ENCODE assay signal across 22 cellular contexts in the genomic region with DNA sequence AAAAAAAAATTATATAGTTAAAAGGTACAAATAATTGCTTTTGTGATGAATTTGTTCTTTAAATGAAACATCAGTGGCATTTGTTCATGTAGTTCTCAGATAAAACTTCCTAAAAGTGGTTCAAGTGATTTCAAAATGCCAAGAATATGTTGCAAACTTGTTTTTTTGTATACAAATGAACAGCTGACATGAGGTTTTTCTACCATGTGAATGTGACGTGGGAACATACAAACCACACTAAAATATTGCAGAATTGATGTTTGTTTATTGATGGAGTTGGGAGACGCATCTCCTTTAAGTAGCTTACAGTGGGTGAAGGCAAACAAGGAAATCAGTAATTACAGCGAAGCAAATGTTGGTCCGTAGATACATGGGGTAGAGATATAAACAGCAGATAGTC.
"Had no signal": no experiment of that assay in that cellular context is flagged by ENCODE, and none has a peak within 500 bp of the region (broad histone marks: within the 10 kb centered on the region; RNA-seq: fewer than 3 reads in every experiment).

No MANE protein-coding gene starts in this region.

- ATAC-seq: activated CD8-positive, alpha-beta memory T cell treated with anti-CD3 and anti-CD28 coated beads, Interleukin-2, amount 10 ng/mL, durations not matched to agents 7 days and 5 days; activated CD8-positive, alpha-beta T cell treated with anti-CD3 and anti-CD28 coated beads for 36 hours; gastrocnemius medialis; heart left ventricle; left cardiac atrium; mucosa of descending colon; sciatic nerve; stimulated activated naive CD8-positive, alpha-beta T cell treated with anti-CD3 and anti-CD28 coated beads, Interleukin-15, Interleukin-2, amounts not matched to agents 100 U/mL and 50 U/mL, for 24 hours; T-cell had no signal

- H3K4me3 ChIP-seq: adrenal gland, colonic mucosa, esophagus muscularis mucosa, gastrocnemius medialis, heart left ventricle, mucosa of descending colon, upper lobe of right lung had no signal

- H3K4me1 ChIP-seq: adrenal gland, colonic mucosa, esophagus muscularis mucosa, gastrocnemius medialis, upper lobe of right lung had no signal

- H3K27ac Mint-ChIP-seq: activated CD4-positive, alpha-beta T cell treated with anti-CD3 and anti-CD28 coated beads, Interleukin-2, amount 10 ng/mL, durations not matched to agents 7 days and 5 days; activated CD8-positive, alpha-beta memory T cell treated with anti-CD3 and anti-CD28 coated beads, Interleukin-2, amount 10 ng/mL, durations not matched to agents 7 days and 5 days; activated CD8-positive, alpha-beta T cell treated with anti-CD3 and anti-CD28 coated beads for 36 hours; activated naive CD8-positive, alpha-beta T cell; activated T-helper 1 cell treated with anti-CD3 and anti-CD28 coated beads, Interleukin-12 subunit alpha, Interleukin-12 subunit beta, Interleukin-2, Interleukin-4 antibody, amounts not matched to agents 30 ng/mL and 10 ng/mL and 1 ng/mL, durations not matched to agents 14 hours and 24 hours and 36 hours; T-cell; T-helper 2 cell treated with Interferon-gamma antibody and Interleukin-4, amounts not matched to agents 5 μg/mL and 100 μg/mL, for 36 hours had no signal

- H3K4me1 Mint-ChIP-seq: activated CD4-positive, alpha-beta T cell treated with anti-CD3 and anti-CD28 coated beads, Interleukin-2, amount 10 ng/mL, durations not matched to agents 7 days and 5 days; activated CD8-positive, alpha-beta memory T cell treated with anti-CD3 and anti-CD28 coated beads, Interleukin-2, amount 10 ng/mL, durations not matched to agents 7 days and 5 days; central memory CD8-positive, alpha-beta T cell; T-cell had no signal

- H3K36me3 Mint-ChIP-seq: activated CD8-positive, alpha-beta memory T cell treated with anti-CD3 and anti-CD28 coated beads, Interleukin-2, amount 10 ng/mL, durations not matched to agents 7 days and 5 days; activated naive CD8-positive, alpha-beta T cell; T-cell had no signal

- H3K9me3 ChIP-seq: adrenal gland, colonic mucosa, esophagus muscularis mucosa, gastrocnemius medialis, heart left ventricle, mucosa of descending colon, upper lobe of right lung had no signal

- DNase-seq: activated CD4-positive, alpha-beta T cell treated with anti-CD3 and anti-CD28 coated beads, Interleukin-2, amount 10 ng/mL, durations not matched to agents 7 days and 5 days; activated CD4-positive, CD25-positive, alpha-beta regulatory T cell treated with anti-CD3 and anti-CD28 coated beads, Interleukin-2, amount 50 U/mL, for 72 hours; activated CD8-positive, alpha-beta memory T cell treated with anti-CD3 and anti-CD28 coated beads, Interleukin-2, amount 10 ng/mL, durations not matched to agents 7 days and 5 days; activated CD8-positive, alpha-beta T cell treated with anti-CD3 and anti-CD28 coated beads for 36 hours; activated T-cell treated with anti-CD3 and anti-CD28 coated beads for 4 hours; adrenal gland; colonic mucosa; gastrocnemius medialis; heart left ventricle; left cardiac atrium; mucosa of descending colon; stimulated activated CD4-positive, alpha-beta T cell treated with anti-CD3 and anti-CD28 coated beads, Interleukin-4, amount 100 ng/mL, for 24 hours; stimulated activated naive CD8-positive, alpha-beta T cell treated with anti-CD3 and anti-CD28 coated beads, Interleukin-15, Interleukin-2, amounts not matched to agents 100 U/mL and 50 U/mL, for 24 hours; T-cell; upper lobe of right lung had no signal

- H3K9me3 Mint-ChIP-seq: activated CD4-positive, alpha-beta T cell treated with anti-CD3 and anti-CD28 coated beads, Interleukin-2, amount 10 ng/mL, durations not matched to agents 7 days and 5 days; activated CD8-positive, alpha-beta T cell treated with anti-CD3 and anti-CD28 coated beads for 36 hours; activated T-helper 1 cell treated with anti-CD3 and anti-CD28 coated beads, Interleukin-12 subunit alpha, Interleukin-12 subunit beta, Interleukin-2, Interleukin-4 antibody, amounts not matched to agents 30 ng/mL and 10 ng/mL and 1 ng/mL, durations not matched to agents 14 hours and 24 hours and 36 hours; T-helper 2 cell treated with Interferon-gamma antibody and Interleukin-4, amounts not matched to agents 5 μg/mL and 100 μg/mL, for 36 hours had no signal

- H3K27me3 ChIP-seq: adrenal gland, colonic mucosa, esophagus muscularis mucosa, heart left ventricle, upper lobe of right lung had no signal

- H3K27ac ChIP-seq: adrenal gland, colonic mucosa, esophagus muscularis mucosa, gastrocnemius medialis, heart left ventricle, upper lobe of right lung, VCaP had no signal

- H3K4me3 Mint-ChIP-seq: activated CD4-positive, alpha-beta T cell treated with anti-CD3 and anti-CD28 coated beads, Interleukin-2, amount 10 ng/mL, durations not matched to agents 7 days and 5 days; activated CD8-positive, alpha-beta memory T cell treated with anti-CD3 and anti-CD28 coated beads, Interleukin-2, amount 10 ng/mL, durations not matched to agents 7 days and 5 days; activated CD8-positive, alpha-beta T cell treated with anti-CD3 and anti-CD28 coated beads for 36 hours; activated naive CD8-positive, alpha-beta T cell; activated T-helper 1 cell treated with anti-CD3 and anti-CD28 coated beads, Interleukin-12 subunit alpha, Interleukin-12 subunit beta, Interleukin-2, Interleukin-4 antibody, amounts not matched to agents 30 ng/mL and 10 ng/mL and 1 ng/mL, durations not matched to agents 14 hours and 24 hours and 36 hours; central memory CD8-positive, alpha-beta T cell; T-cell; T-helper 2 cell treated with Interferon-gamma antibody and Interleukin-4, amounts not matched to agents 5 μg/mL and 100 μg/mL, for 36 hours had no signal

- H3K27me3 Mint-ChIP-seq: activated CD4-positive, alpha-beta T cell treated with anti-CD3 and anti-CD28 coated beads, Interleukin-2, amount 10 ng/mL, durations not matched to agents 7 days and 5 days; activated CD8-positive, alpha-beta memory T cell treated with anti-CD3 and anti-CD28 coated beads, Interleukin-2, amount 10 ng/mL, durations not matched to agents 7 days and 5 days; activated CD8-positive, alpha-beta T cell treated with anti-CD3 and anti-CD28 coated beads for 36 hours; central memory CD8-positive, alpha-beta T cell had no signal

- H3K36me3 ChIP-seq: adrenal gland, colonic mucosa, esophagus muscularis mucosa, gastrocnemius medialis, heart left ventricle, upper lobe of right lung had no signal
